In the genomic region with DNA sequence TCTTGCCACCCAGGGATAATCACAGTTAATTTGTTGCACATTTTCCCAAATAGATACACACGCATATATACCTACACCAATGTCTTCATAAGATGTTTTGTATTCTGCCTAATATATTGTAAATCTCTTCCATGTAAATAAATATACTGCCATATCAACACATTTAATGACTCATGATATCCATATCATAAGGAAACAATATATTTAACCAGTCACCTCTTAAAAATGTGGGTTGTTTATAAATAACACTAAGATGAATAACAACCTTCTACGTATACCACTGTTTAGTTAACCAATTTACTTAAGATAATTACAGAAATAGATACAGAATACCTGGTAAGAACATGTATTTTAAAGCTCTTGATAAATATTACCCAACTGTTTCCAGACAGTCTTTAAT, we compare ENCODE assay signal across 29 cellular contexts.
"Had no signal": no experiment of that assay in that cellular context is flagged by ENCODE, and none has a peak within 500 bp of the region (broad histone marks: within the 10 kb centered on the region; RNA-seq: fewer than 3 reads in every experiment).

No MANE protein-coding gene starts in this region.

- ATAC-seq: activated CD8-positive, alpha-beta T cell treated with anti-CD3 and anti-CD28 coated beads for 36 hours; activated T-cell treated with anti-CD3 and anti-CD28 coated beads, Interleukin-2, amount 50 U/mL, for 72 hours; activated T-helper 17 cell treated with anti-CD3 and anti-CD28 coated beads, Interleukin-2, amount 50 U/mL, for 72 hours had no signal

- H3K4me3 ChIP-seq: cardiac muscle cell, Peyer's patch had no signal

- H3K9me3 Mint-ChIP-seq: activated CD4-positive, alpha-beta T cell treated with anti-CD3 and anti-CD28 coated beads, Interleukin-2, amount 10 ng/mL, durations not matched to agents 24 days and 14 days; activated CD8-positive, alpha-beta T cell treated with anti-CD3 and anti-CD28 coated beads for 36 hours; activated naive CD8-positive, alpha-beta T cell treated with anti-CD3 and anti-CD28 coated beads for 36 hours; activated T-cell treated with anti-CD3 and anti-CD28 coated beads, Interleukin-2, amount 50 U/mL, for 72 hours; activated T-helper 17 cell treated with anti-CD3 and anti-CD28 coated beads, Interleukin-2, amount 50 U/mL, for 72 hours had no signal

- H3K9me3 ChIP-seq: Peyer's patch had no signal

- H3K4me1 ChIP-seq: Peyer's patch had no signal

- H3K4me3 Mint-ChIP-seq: activated CD4-positive, alpha-beta T cell treated with anti-CD3 and anti-CD28 coated beads, Interleukin-2, amount 10 ng/mL, durations not matched to agents 24 days and 14 days; activated CD8-positive, alpha-beta T cell treated with anti-CD3 and anti-CD28 coated beads for 36 hours; activated naive CD8-positive, alpha-beta T cell treated with anti-CD3 and anti-CD28 coated beads for 36 hours; activated T-cell treated with anti-CD3 and anti-CD28 coated beads, Interleukin-2, amount 50 U/mL, for 72 hours; activated T-helper 17 cell treated with anti-CD3 and anti-CD28 coated beads, Interleukin-2, amount 50 U/mL, for 72 hours had no signal

- H3K27ac ChIP-seq: brain microvascular endothelial cell, cardiac muscle cell, Peyer's patch had no signal

- H3K4me1 Mint-ChIP-seq: activated CD4-positive, alpha-beta T cell treated with anti-CD3 and anti-CD28 coated beads, Interleukin-2, amount 10 ng/mL, durations not matched to agents 24 days and 14 days; activated naive CD8-positive, alpha-beta T cell treated with anti-CD3 and anti-CD28 coated beads for 36 hours; activated T-helper 17 cell treated with anti-CD3 and anti-CD28 coated beads, Interleukin-2, amount 50 U/mL, for 72 hours had no signal

- H3K36me3 ChIP-seq: brain microvascular endothelial cell, cardiac muscle cell, Peyer's patch had no signal

- H3K27ac Mint-ChIP-seq: activated CD4-positive, alpha-beta T cell treated with anti-CD3 and anti-CD28 coated beads, Interleukin-2, amount 10 ng/mL, durations not matched to agents 24 days and 14 days; activated CD8-positive, alpha-beta T cell treated with anti-CD3 and anti-CD28 coated beads for 36 hours; activated naive CD8-positive, alpha-beta T cell treated with anti-CD3 and anti-CD28 coated beads for 36 hours; activated T-cell treated with anti-CD3 and anti-CD28 coated beads, Interleukin-2, amount 50 U/mL, for 72 hours; activated T-helper 17 cell treated with anti-CD3 and anti-CD28 coated beads, Interleukin-2, amount 50 U/mL, for 72 hours had no signal

- H3K27me3 Mint-ChIP-seq: activated CD4-positive, alpha-beta T cell treated with anti-CD3 and anti-CD28 coated beads, Interleukin-2, amount 10 ng/mL, durations not matched to agents 24 days and 14 days; activated T-helper 17 cell treated with anti-CD3 and anti-CD28 coated beads, Interleukin-2, amount 50 U/mL, for 72 hours had no signal

- DNase-seq: activated CD4-positive, alpha-beta T cell treated with anti-CD3 and anti-CD28 coated beads, Interleukin-2, amount 10 ng/mL, durations not matched to agents 24 days and 14 days; activated CD4-positive, alpha-beta T cell treated with anti-CD3 and anti-CD28 coated beads, Interleukin-2, amount 50 U/mL, for 4 hours; activated CD8-positive, alpha-beta T cell treated with anti-CD3 and anti-CD28 coated beads for 36 hours; activated effector memory CD4-positive, alpha-beta T cell treated with anti-CD3 and anti-CD28 coated beads, Interleukin-2, amount 50 U/mL, for 16 hours; activated naive CD4-positive, alpha-beta T cell; activated naive CD4-positive, alpha-beta T cell treated with anti-CD3 and anti-CD28 coated beads, Interleukin-2, amount 50 U/mL, for 16 hours; activated naive CD8-positive, alpha-beta T cell treated with anti-CD3 and anti-CD28 coated beads for 36 hours; activated T-cell treated with anti-CD3 and anti-CD28 coated beads, Interleukin-2, amount 50 U/mL, for 1 hour; activated T-cell treated with anti-CD3 and anti-CD28 coated beads, Interleukin-2, amount 50 U/mL, for 72 hours; amniotic stem cell; aorta; brain microvascular endothelial cell; Karpas-422; KBM-7; NCI-H1105; NCI-H1417 treated with DMSO at 0.1 percent for 48 hours; NCI-H1930; NCI-H2081 treated with DMSO at 0.1 percent for 48 hours; NCI-H345; NCI-H524 treated with DMSO at 0.1 percent for 48 hours; Peyer's patch; Right ventricle myocardium superior; RPMI8226; SW 1271; T-helper 1 cell; T-helper 2 cell; T-helper 9 cell had no signal

- H3K36me3 Mint-ChIP-seq: activated naive CD8-positive, alpha-beta T cell treated with anti-CD3 and anti-CD28 coated beads for 36 hours had no signal

- H3K27me3 ChIP-seq: brain microvascular endothelial cell, cardiac muscle cell, Peyer's patch had no signal
